ENCODE assay signal across 16 cellular contexts in the genomic region with DNA sequence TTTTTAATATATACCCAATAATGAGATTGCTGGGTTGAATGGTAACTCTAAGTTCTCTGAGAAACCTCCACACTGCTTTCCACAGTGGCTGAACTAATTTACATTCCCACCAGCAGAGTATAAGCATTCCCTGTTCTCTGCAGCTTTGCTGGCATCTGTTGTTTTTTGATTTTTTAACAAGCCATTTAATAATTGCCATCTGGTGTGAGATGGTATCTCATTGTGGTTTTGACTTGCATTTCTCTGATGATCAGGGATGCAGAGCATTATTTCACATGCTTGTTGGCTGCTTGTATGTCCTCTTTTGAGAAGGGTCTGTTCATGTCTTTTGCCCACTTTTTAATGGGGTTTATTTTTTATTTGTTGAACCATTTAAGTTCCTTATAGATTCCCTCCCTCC.
DNase-seq lines count a peak whose midpoint lies in the region; ATAC-seq and TF ChIP-seq lines count a peak whose summit lies in the region.
"Had no signal": no experiment of that assay in that cellular context is flagged by ENCODE, and none has a peak within 500 bp of the region (broad histone marks: within the 10 kb centered on the region; RNA-seq: fewer than 3 reads in every experiment).

No MANE protein-coding gene starts in this region.

- H3K9me3 Mint-ChIP-seq in CD14-positive monocyte = peaks cover 0 to 1% (median 0%) of the 10 kb centered on the region in 7 donors
- H3K9me3 Mint-ChIP-seq: T-cell had no signal

- intact Hi-C loops in CD14-positive monocyte (cut with micrococcal nuclease) = no loop called here

- no peak overlapping the region for H3K27ac Mint-ChIP-seq in CD14-positive monocyte
- H3K27ac Mint-ChIP-seq: T-cell had no signal

- H3K4me3 Mint-ChIP-seq in CD14-positive monocyte = no peak overlapping the region
- H3K4me3 Mint-ChIP-seq: T-cell had no signal

- no peak for ATAC-seq in GM21619 (IDR thresholded peaks at IDR 0.05; ENCODE audit: unreplicated experiment)
- ATAC-seq: HCT116, PC-3, T-cell had no signal

- H3K27me3 Mint-ChIP-seq in CD14-positive monocyte (ENCODE audit: low read depth in 3 of 3) = peaks cover 0 to 2% (median 1%) of the 10 kb centered on the region in 3 donors

- peak; percentile 52 for DNase-seq in NCI-H82 (lab: John Stamatoyannopoulos, UW)
- DNase-seq in NCI-H82 treated with DMSO at 0.1 percent for 48 hours (lab: John Stamatoyannopoulos, UW; ENCODE audit: unreplicated experiment) = no peak
- DNase-seq in NCI-H524 (lab: John Stamatoyannopoulos, UW) = peak; percentile 82 to 95
- DNase-seq in cerebellum (ENCODE audit: low spot score) = peak; percentile 28
- no peak for DNase-seq in CD14-positive monocyte (ENCODE audit: low spot score)
- DNase-seq in activated naive CD4-positive, alpha-beta T cell treated with Interleukin-2 at 50 U/mL for 16 hours = no peak
- no peak for DNase-seq in germinal center (ENCODE audit: low spot score)
- DNase-seq: GM23248, KBM-7, NCI-H1436 treated with DMSO at 0.1 percent for 48 hours, NCI-H226, NCI-H526 treated with DMSO at 0.1 percent for 48 hours, PC-3, T-cell had no signal

- H3K4me1 Mint-ChIP-seq in CD14-positive monocyte = peaks cover 2% of the 10 kb centered on the region

- no peak for TF ChIP-seq CTCF in CD14-positive monocyte (IDR thresholded peaks at IDR 0.05)

- no peaks in the 10 kb centered on the region for H3K36me3 Mint-ChIP-seq in CD14-positive monocyte
- H3K36me3 Mint-ChIP-seq: T-cell had no signal

Comparison
In these comparisons a context has a peak if more than half of its experiments do, and no peak if none do; other contexts are left out.
1. DNase-seq: peak in NCI-H82 (single experiment), NCI-H524 (2 of 2) and cerebellum (single experiment); none in NCI-H82 treated with DMSO at 0.1 percent for 48 hours (single experiment), CD14-positive monocyte (single experiment), activated naive CD4-positive, alpha-beta T cell treated with Interleukin-2 at 50 U/mL for 16 hours (single experiment) and germinal center (single experiment).